Comparison of ENCODE assay signal across 14 cellular contexts in the genomic region with DNA sequence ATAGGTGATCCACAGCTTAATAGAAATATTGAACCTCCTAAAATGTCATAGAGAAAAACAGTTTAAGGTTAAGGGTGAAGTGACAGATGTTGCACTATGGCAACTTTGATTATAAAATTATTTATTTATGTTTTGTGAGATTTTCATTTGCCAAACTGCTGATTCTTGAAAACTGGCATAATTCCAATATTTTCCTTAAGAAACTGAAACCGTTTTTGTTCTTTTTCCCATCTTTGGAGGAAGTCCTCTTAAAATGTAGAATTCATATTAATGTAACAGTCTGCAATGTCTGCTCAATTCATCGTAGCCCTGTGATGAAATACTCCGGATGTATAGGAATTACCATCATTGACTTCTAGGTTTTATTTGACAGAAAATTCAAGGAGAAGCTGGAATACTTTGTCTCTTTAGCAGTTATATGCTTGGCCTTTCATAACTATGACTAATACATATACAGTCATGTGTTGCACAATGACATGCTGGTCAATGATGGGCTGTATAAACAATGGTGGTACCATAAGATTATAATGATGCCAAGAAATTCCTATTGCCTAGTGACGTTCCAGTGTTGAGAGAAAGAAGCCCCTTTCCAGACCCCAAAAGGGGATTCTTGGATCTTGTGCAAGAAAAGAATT.
DNase-seq lines count a peak whose midpoint lies in the region; ATAC-seq and TF ChIP-seq lines count a peak whose summit lies in the region.
"Had no signal": no experiment of that assay in that cellular context is flagged by ENCODE, and none has a peak within 500 bp of the region (broad histone marks: within the 10 kb centered on the region; RNA-seq: fewer than 3 reads in every experiment).

No MANE protein-coding gene starts in this region.

- H3K4me1 ChIP-seq in SK-N-SH (ENCODE audit: control insufficient read depth in 1 of 2, insufficient read depth in 2 of 2, low read depth in 1 of 2, low read length in 1 of 2) (no peaks in the 10 kb centered on the region; a peak in 1 of 4 replicates), gastroesophageal sphincter (no peaks in the 10 kb centered on the region)

- H3K4me1 Mint-ChIP-seq in T-cell, result no peaks in the 10 kb centered on the region
- H3K4me1 Mint-ChIP-seq: activated CD4-positive, alpha-beta T cell treated with anti-CD3 and anti-CD28 coated beads for 36 hours; activated naive CD4-positive, alpha-beta T cell treated with anti-CD3 and anti-CD28 coated beads, Interleukin-2, amount 10 ng/mL, durations not matched to agents 7 days and 5 days had no signal

- no peak for TF ChIP-seq EP300 in SK-N-SH (IDR thresholded peaks at IDR 0.05; ENCODE audit: borderline replicate concordance in 1 of 2, low read depth in 1 of 2, low read length in 1 of 2)
- TF ChIP-seq EP300 in gastroesophageal sphincter (IDR thresholded peaks at IDR 0.05), result no peak

- H3K4me3 Mint-ChIP-seq in T-cell, result no peak overlapping the region
- H3K4me3 Mint-ChIP-seq: activated CD4-positive, alpha-beta T cell treated with anti-CD3 and anti-CD28 coated beads for 36 hours; activated naive CD4-positive, alpha-beta T cell treated with anti-CD3 and anti-CD28 coated beads, Interleukin-2, amount 10 ng/mL, durations not matched to agents 7 days and 5 days; natural killer cell had no signal

- TF ChIP-seq RAD21 in SK-N-SH (IDR thresholded peaks at IDR 0.05; ENCODE audit: low read length), result no peak

- WGBS in SK-N-SH (ENCODE audit: low lambda C conversion rate), result 65% methylated on average over 4 of the region's 4 CpGs
- 47 to 60% methylated on average over 3 to 4 of the region's 4 CpGs for WGBS in gastroesophageal sphincter (ENCODE audit: low coverage in 1 of 2), 2 donors

- no peaks in the 10 kb centered on the region for H3K9me3 Mint-ChIP-seq in T-cell
- H3K9me3 Mint-ChIP-seq: activated naive CD4-positive, alpha-beta T cell treated with anti-CD3 and anti-CD28 coated beads, Interleukin-2, amount 10 ng/mL, durations not matched to agents 7 days and 5 days had no signal

- H3K36me3 ChIP-seq in SK-N-SH (replicated peaks in 1 of 2; ENCODE audit: control insufficient read depth in 1 of 2, insufficient read depth in 2 of 2, low read length in 1 of 2), result no peaks in the 10 kb centered on the region
- no peaks in the 10 kb centered on the region for H3K36me3 ChIP-seq in gastroesophageal sphincter

- H3K27me3 Mint-ChIP-seq in T-cell, result no peaks in the 10 kb centered on the region
- H3K27me3 Mint-ChIP-seq: activated CD4-positive, alpha-beta T cell treated with anti-CD3 and anti-CD28 coated beads for 36 hours had no signal

- H3K27ac Mint-ChIP-seq in T-cell, result no peak overlapping the region
- H3K27ac Mint-ChIP-seq: activated CD4-positive, alpha-beta T cell treated with anti-CD3 and anti-CD28 coated beads for 36 hours; activated naive CD4-positive, alpha-beta T cell treated with anti-CD3 and anti-CD28 coated beads, Interleukin-2, amount 10 ng/mL, durations not matched to agents 7 days and 5 days had no signal

- in situ Hi-C loops in GM13976 (cut with MboI; ENCODE audit: low sequenced_read_pairs, unreplicated experiment), result no loop called here

- no peaks in the 10 kb centered on the region for H3F3A ChIP-seq in SK-N-SH (replicated peaks; ENCODE audit: insufficient read depth)

- no peak for TF ChIP-seq POLR2A in gastroesophageal sphincter (IDR thresholded peaks at IDR 0.05)

- no peak overlapping the region for H3K4me3 ChIP-seq in SK-N-SH (ENCODE audit: low read depth in 2 of 2, low read length in 1 of 2)
- no peak overlapping the region for H3K4me3 ChIP-seq in gastroesophageal sphincter
- H3K4me3 ChIP-seq: SK-N-MC had no signal

- DNase-seq in SK-N-SH (no peak), astrocyte of the hippocampus (ENCODE audit: low read depth, low spot score) (peak; percentile 24), GM10248 (ENCODE audit: extremely low spot score) (no peak), GM13976 (ENCODE audit: low spot score) (no peak), T-cell (no peak)
- DNase-seq: activated CD4-positive, alpha-beta T cell treated with anti-CD3 and anti-CD28 coated beads for 36 hours; activated naive CD4-positive, alpha-beta T cell treated with anti-CD3 and anti-CD28 coated beads, Interleukin-2, amount 10 ng/mL, durations not matched to agents 7 days and 5 days; natural killer cell; NCI-H345 had no signal

- no peaks in the 10 kb centered on the region for H3K27me3 ChIP-seq in SK-N-SH (ENCODE audit: insufficient read depth)
- no peaks in the 10 kb centered on the region for H3K27me3 ChIP-seq in gastroesophageal sphincter

- CTCF ChIA-PET in SK-N-SH (lab: Yijun Ruan, JAX), result interaction anchor here (0.7 to 2.0 kb wide), 2 partner anchors 10 kb away, joined by 4 read pairs; no protein-coding TSS in a partner anchor
- CTCF ChIA-PET in GM10248 (lab: Yijun Ruan, JAX), result interaction anchor here (1.0 kb wide), 1 partner anchor 12 kb away, joined by 3 read pairs; no protein-coding TSS in a partner anchor
- CTCF ChIA-PET in T-cell (lab: Charles Lee), result no interaction called here

- TF ChIP-seq CTCF in SK-N-SH (IDR thresholded peaks at IDR 0.05) (no peak), gastroesophageal sphincter (IDR thresholded peaks at IDR 0.05) (no peak), GM10248 (IDR thresholded peaks at IDR 0.05; ENCODE audit: control extremely low read depth, extremely low read depth, low read depth, missing control alignments) (no peak), GM13976 (IDR thresholded peaks at IDR 0.05; ENCODE audit: borderline replicate concordance, control extremely low read depth, extremely low read depth, insufficient read depth, missing control alignments) (no peak)

- H3K9me3 ChIP-seq in SK-N-SH (no peaks in the 10 kb centered on the region), gastroesophageal sphincter (no peaks in the 10 kb centered on the region)

- H3K27ac ChIP-seq in SK-N-SH (ENCODE audit: low read depth in 2 of 2, low read length in 1 of 2) (0 out of 4 replicates have a peak overlapping the region, but pooled peaks of 1 of the 2 experiments have one; percentile 16), gastroesophageal sphincter (no peak overlapping the region)
- H3K27ac ChIP-seq: 22Rv1, SK-N-MC had no signal

- ATAC-seq in SK-N-SH treated with all-trans-retinoic acid at 6 μM for 48 hours (no peak), gastroesophageal sphincter (peak; percentile 53), HG03469 (IDR thresholded peaks at IDR 0.05; ENCODE audit: unreplicated experiment) (no peak), T-cell (replicated peaks in 1 of 4) (no peak)
- ATAC-seq: activated CD4-positive, alpha-beta T cell treated with anti-CD3 and anti-CD28 coated beads for 36 hours; natural killer cell had no signal

- no peaks in the 10 kb centered on the region for H4K20me1 ChIP-seq in SK-N-SH (ENCODE audit: insufficient read depth)

- H3K9me2 ChIP-seq in SK-N-SH, result no peaks in the 10 kb centered on the region

- no peaks in the 10 kb centered on the region for H3K36me3 Mint-ChIP-seq in T-cell
- H3K36me3 Mint-ChIP-seq: natural killer cell had no signal

- H3K79me2 ChIP-seq in SK-N-SH (ENCODE audit: insufficient read depth), result no peaks in the 10 kb centered on the region

- POLR2A ChIA-PET in SK-N-SH (lab: Yijun Ruan, JAX) (no interaction called here), GM10248 (lab: Yijun Ruan, JAX) (no interaction called here), T-cell (lab: Charles Lee) (no interaction called here)

- H3K4me2 ChIP-seq in SK-N-SH, result no peak overlapping the region

- peak overlapping the region; percentile 71 for H2AFZ ChIP-seq in SK-N-SH (ENCODE audit: low read depth)

- H3K9ac ChIP-seq in SK-N-SH, result no peak overlapping the region

TF ChIP-seq in SK-N-SH, 30 proteins besides CTCF, POLR2A, EP300 and RAD21 (continues in another document):
- TF ChIP-seq, protein P1, sequence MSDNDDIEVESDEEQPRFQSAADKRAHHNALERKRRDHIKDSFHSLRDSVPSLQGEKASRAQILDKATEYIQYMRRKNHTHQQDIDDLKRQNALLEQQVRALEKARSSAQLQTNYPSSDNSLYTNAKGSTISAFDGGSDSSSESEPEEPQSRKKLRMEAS (IDR thresholded peaks at IDR 0.05; ENCODE audit: low read depth), result no peak
- no peak for TF ChIP-seq TCF12 (IDR thresholded peaks at IDR 0.05)
- TF ChIP-seq RXRA (IDR thresholded peaks at IDR 0.05; ENCODE audit: borderline replicate concordance, low read depth), result no peak
- no peak for TF ChIP-seq CHD2 (IDR thresholded peaks at IDR 0.05; ENCODE audit: low read length, partially characterized antibody)
- no peak for TF ChIP-seq MEF2A (IDR thresholded peaks at IDR 0.05; ENCODE audit: borderline replicate concordance, low read depth)
- TF ChIP-seq FOXM1 (IDR thresholded peaks at IDR 0.05; ENCODE audit: low read depth), result no peak
- TF ChIP-seq FOSL2 (IDR thresholded peaks at IDR 0.05; ENCODE audit: borderline replicate concordance, low read depth), result no peak
- no peak for TF ChIP-seq GABPA (IDR thresholded peaks at IDR 0.05; ENCODE audit: low read depth)

TF ChIP-seq in SK-N-SH treated with all-trans-retinoic acid at 6 μM for 48 hours, 23 proteins besides CTCF, POLR2A, EP300 and RAD21:
- no peak for TF ChIP-seq PPARA (CRISPR knock-in tag; IDR thresholded peaks at IDR 0.05; ENCODE audit: borderline replicate concordance)
- TF ChIP-seq, protein P2, sequence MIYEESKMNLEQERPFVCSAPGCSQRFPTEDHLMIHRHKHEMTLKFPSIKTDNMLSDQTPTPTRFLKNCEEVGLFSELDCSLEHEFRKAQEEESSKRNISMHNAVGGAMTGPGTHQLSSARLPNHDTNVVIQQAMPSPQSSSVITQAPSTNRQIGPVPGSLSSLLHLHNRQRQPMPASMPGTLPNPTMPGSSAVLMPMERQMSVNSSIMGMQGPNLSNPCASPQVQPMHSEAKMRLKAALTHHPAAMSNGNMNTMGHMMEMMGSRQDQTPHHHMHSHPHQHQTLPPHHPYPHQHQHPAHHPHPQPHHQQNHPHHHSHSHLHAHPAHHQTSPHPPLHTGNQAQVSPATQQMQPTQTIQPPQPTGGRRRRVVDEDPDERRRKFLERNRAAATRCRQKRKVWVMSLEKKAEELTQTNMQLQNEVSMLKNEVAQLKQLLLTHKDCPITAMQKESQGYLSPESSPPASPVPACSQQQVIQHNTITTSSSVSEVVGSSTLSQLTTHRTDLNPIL (CRISPR knock-in tag; IDR thresholded peaks at IDR 0.05; ENCODE audit: low read depth), result no peak
- TF ChIP-seq ZNF565 (CRISPR knock-in tag; conservative IDR thresholded peaks at IDR 0.05; ENCODE audit: low read depth), result no peak
- no peak for TF ChIP-seq ZNF70 (CRISPR knock-in tag; IDR thresholded peaks at IDR 0.05)
- TF ChIP-seq ZFP30 (CRISPR knock-in tag; IDR thresholded peaks at IDR 0.05), result no peak
- TF ChIP-seq TOX (CRISPR knock-in tag; IDR thresholded peaks at IDR 0.05; ENCODE audit: borderline replicate concordance), result no peak
- no peak for TF ChIP-seq RARB (CRISPR knock-in tag; IDR thresholded peaks at IDR 0.05)
- TF ChIP-seq ISL1 (CRISPR knock-in tag; IDR thresholded peaks at IDR 0.05), result no peak
- no peak for TF ChIP-seq ZC3H10 (CRISPR knock-in tag; IDR thresholded peaks at IDR 0.05)
- no peak for TF ChIP-seq CSDC2 (CRISPR knock-in tag; IDR thresholded peaks at IDR 0.05)
- no peak for TF ChIP-seq GLIS3 (CRISPR knock-in tag; IDR thresholded peaks at IDR 0.05)
TF ChIP-seq in SK-N-SH treated with all-trans-retinoic acid at 6 μM for 48 hours: peak in this region for 0.

Comparison
In these comparisons a context has a peak if more than half of its experiments do, and no peak if none do; other contexts are left out.
1. CTCF ChIA-PET loops: an anchor here in SK-N-SH (0.7 to 2.0 kb wide) and GM10248 (1.0 kb wide); none called in T-cell.